1 cellular context compared by ENCODE assay signal in the genomic region with DNA sequence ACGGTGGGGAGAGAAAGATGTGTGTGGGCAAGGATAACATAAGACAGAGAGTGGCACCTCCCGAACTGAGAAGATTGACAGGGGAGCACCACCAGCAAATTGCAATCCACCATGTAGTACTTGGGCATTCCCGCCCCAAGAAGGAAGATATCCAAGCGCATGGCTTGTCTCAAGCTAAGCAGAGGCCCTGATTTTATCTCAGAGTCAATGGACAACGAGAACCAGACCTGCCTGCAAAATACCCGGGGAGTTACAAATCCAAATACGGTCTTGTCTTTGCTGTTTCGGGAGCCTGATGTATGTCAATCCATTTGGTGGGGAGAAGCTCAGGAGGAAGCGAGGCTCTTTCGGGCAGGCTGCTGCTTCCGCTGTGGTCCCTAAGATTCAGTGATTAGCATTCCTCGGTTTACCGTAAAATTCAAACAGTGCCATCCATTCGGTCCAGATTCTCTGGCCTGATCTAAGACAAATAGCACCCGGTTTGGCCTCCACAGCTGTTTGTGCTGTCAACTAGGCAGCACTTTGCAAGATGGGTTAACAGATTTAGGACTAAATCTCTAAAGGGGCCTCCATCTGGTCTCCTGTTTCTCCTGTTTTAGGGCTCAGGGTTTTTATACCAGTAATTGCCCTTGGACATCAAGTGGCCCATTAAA.
TF ChIP-seq lines count a peak whose summit lies in the region.

No MANE protein-coding gene starts in this region.

TF ChIP-seq in HepG2, 621 proteins besides CTCF, POLR2A, EP300 and RAD21 (continued from another document):
- no peak for TF ChIP-seq ZBTB44 (CRISPR knock-in tag; IDR thresholded peaks at IDR 0.05)
- TF ChIP-seq, protein P1, sequence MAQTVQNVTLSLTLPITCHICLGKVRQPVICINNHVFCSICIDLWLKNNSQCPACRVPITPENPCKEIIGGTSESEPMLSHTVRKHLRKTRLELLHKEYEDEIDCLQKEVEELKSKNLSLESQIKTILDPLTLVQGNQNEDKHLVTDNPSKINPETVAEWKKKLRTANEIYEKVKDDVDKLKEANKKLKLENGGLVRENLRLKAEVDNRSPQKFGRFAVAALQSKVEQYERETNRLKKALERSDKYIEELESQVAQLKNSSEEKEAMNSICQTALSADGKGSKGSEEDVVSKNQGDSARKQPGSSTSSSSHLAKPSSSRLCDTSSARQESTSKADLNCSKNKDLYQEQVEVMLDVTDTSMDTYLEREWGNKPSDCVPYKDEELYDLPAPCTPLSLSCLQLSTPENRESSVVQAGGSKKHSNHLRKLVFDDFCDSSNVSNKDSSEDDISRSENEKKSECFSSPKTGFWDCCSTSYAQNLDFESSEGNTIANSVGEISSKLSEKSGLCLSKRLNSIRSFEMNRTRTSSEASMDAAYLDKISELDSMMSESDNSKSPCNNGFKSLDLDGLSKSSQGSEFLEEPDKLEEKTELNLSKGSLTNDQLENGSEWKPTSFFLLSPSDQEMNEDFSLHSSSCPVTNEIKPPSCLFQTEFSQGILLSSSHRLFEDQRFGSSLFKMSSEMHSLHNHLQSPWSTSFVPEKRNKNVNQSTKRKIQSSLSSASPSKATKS (CRISPR knock-in tag; IDR thresholded peaks at IDR 0.05): no peak
- no peak for TF ChIP-seq SOX5 (CRISPR knock-in tag; IDR thresholded peaks at IDR 0.05; ENCODE audit: borderline replicate concordance)
- TF ChIP-seq, protein P2, sequence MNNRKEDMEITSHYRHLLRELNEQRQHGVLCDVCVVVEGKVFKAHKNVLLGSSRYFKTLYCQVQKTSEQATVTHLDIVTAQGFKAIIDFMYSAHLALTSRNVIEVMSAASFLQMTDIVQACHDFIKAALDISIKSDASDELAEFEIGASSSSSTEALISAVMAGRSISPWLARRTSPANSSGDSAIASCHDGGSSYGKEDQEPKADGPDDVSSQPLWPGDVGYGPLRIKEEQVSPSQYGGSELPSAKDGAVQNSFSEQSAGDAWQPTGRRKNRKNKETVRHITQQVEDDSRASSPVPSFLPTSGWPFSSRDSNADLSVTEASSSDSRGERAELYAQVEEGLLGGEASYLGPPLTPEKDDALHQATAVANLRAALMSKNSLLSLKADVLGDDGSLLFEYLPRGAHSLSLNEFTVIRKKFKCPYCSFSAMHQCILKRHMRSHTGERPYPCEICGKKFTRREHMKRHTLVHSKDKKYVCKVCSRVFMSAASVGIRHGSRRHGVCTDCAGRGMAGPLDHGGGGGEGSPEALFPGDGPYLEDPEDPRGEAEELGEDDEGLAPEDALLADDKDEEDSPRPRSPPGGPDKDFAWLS (CRISPR knock-in tag; IDR thresholded peaks at IDR 0.05; ENCODE audit: borderline replicate concordance): no peak
- TF ChIP-seq MED8 (CRISPR knock-in tag; IDR thresholded peaks at IDR 0.05; ENCODE audit: insufficient replicate concordance): no peak
- no peak for TF ChIP-seq CERS6 (CRISPR knock-in tag; IDR thresholded peaks at IDR 0.05)
- no peak for TF ChIP-seq HOXD1 (CRISPR knock-in tag; IDR thresholded peaks at IDR 0.05)
- no peak for TF ChIP-seq ZNF777 (CRISPR knock-in tag; IDR thresholded peaks at IDR 0.05)
- no peak for TF ChIP-seq ZNF720 (CRISPR knock-in tag; IDR thresholded peaks at IDR 0.05)
- no peak for TF ChIP-seq ZNF550 (CRISPR knock-in tag; IDR thresholded peaks at IDR 0.05; ENCODE audit: borderline replicate concordance)
- TF ChIP-seq SNAPC4 (CRISPR knock-in tag; IDR thresholded peaks at IDR 0.05): no peak
- no peak for TF ChIP-seq ARID2 (CRISPR knock-in tag; IDR thresholded peaks at IDR 0.05; ENCODE audit: borderline replicate concordance)
- TF ChIP-seq ELF3 (CRISPR knock-in tag; IDR thresholded peaks at IDR 0.05): no peak
- TF ChIP-seq CC2D1A (CRISPR knock-in tag; IDR thresholded peaks at IDR 0.05): no peak
- TF ChIP-seq, protein P3, sequence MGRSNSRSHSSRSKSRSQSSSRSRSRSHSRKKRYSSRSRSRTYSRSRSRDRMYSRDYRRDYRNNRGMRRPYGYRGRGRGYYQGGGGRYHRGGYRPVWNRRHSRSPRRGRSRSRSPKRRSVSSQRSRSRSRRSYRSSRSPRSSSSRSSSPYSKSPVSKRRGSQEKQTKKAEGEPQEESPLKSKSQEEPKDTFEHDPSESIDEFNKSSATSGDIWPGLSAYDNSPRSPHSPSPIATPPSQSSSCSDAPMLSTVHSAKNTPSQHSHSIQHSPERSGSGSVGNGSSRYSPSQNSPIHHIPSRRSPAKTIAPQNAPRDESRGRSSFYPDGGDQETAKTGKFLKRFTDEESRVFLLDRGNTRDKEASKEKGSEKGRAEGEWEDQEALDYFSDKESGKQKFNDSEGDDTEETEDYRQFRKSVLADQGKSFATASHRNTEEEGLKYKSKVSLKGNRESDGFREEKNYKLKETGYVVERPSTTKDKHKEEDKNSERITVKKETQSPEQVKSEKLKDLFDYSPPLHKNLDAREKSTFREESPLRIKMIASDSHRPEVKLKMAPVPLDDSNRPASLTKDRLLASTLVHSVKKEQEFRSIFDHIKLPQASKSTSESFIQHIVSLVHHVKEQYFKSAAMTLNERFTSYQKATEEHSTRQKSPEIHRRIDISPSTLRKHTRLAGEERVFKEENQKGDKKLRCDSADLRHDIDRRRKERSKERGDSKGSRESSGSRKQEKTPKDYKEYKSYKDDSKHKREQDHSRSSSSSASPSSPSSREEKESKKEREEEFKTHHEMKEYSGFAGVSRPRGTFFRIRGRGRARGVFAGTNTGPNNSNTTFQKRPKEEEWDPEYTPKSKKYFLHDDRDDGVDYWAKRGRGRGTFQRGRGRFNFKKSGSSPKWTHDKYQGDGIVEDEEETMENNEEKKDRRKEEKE (IDR thresholded peaks at IDR 0.05): no peak
- TF ChIP-seq NFYB (CRISPR knock-in tag; IDR thresholded peaks at IDR 0.05): no peak
